22 cellular contexts compared by ENCODE assay signal in the genomic region with DNA sequence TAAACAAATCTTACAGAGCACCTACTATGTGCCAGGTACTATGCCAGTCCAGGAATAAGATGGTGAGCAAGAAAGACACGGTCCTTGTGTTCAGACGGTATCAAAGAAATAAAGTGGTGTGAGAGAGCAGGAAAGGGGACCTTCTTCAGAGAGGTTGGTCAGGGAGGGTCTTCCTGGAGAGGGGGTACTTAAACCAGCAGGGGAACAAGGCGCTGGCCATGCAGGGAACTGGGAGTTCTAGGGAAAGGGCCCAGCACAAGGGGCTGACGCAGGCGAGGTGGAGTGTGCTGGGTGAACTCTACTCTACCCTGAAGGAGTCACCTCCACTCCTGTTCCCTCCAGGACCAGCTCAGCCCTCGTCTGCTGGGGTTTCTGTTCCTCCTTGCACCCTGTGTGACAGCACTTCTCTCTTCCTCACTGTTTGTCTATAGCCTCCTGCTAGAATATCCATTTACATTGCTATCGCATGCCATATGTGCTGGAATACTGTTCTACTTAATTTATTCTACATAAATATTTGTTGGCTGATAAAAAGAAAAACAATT.
DNase-seq lines count a peak whose midpoint lies in the region; ATAC-seq and TF ChIP-seq lines count a peak whose summit lies in the region.
"Had no signal": no experiment of that assay in that cellular context is flagged by ENCODE, and none has a peak within 500 bp of the region (broad histone marks: within the 10 kb centered on the region; RNA-seq: fewer than 3 reads in every experiment).

No MANE protein-coding gene starts in this region.

- no peak overlapping the region for H3K9ac ChIP-seq in IMR-90 (ENCODE audit: low read depth, low read length)
- H3K9ac ChIP-seq in neuronal stem cell (ENCODE audit: low read depth, low read length, poor library complexity), result no peak overlapping the region
- no peak overlapping the region for H3K9ac ChIP-seq in Karpas-422 (ENCODE audit: low read length)

- H3K27me3 ChIP-seq in IMR-90 (ENCODE audit: control insufficient read depth, insufficient read depth, low read length) (no peaks in the 10 kb centered on the region; the same call in 1 of the 2 replicates), neuronal stem cell (ENCODE audit: control insufficient read depth in 3 of 3, insufficient read depth in 3 of 3, low read depth in 1 of 3, low read length in 3 of 3) (no peaks in the 10 kb centered on the region), Karpas-422 (ENCODE audit: low read length) (no peaks in the 10 kb centered on the region)
- H3K27me3 ChIP-seq: testis had no signal

- no peak for TF ChIP-seq RAD21 in IMR-90 (IDR thresholded peaks at IDR 0.05; ENCODE audit: low read length)

- intact Hi-C loops in CD14-positive monocyte (cut with micrococcal nuclease) (no loop called here), IMR-90 (cut with micrococcal nuclease) (loop anchor here (5.0 to 10.0 kb wide), 2 partner anchors 209 to 1524 kb away; a partner anchor contains a TSS)

- BruUV-seq in IMR-90 (replicated peaks; lab: Mats Ljungman, UMichigan), result no TSS peak

- 50% methylated on average over 2 of the region's 7 CpGs; no CpG with 5 or more reads in 1 of the 2 experiments for WGBS in IMR-90 (ENCODE audit: extremely low coverage in 2 of 2, insufficient read length in 1 of 2), 2 experiments
- WGBS in neuronal stem cell (ENCODE audit: extremely low coverage in 2 of 2, insufficient read length in 2 of 2, insufficient replicate concordance in 1 of 2), 2 donors, result no CpG with 5 or more reads among the region's 7 CpGs

- H3K27ac Mint-ChIP-seq in CD14-positive monocyte, result peak overlapping the region in 4 of 7 donors; percentile 12 to 86 (median 66)
- H3K27ac Mint-ChIP-seq: activated CD4-positive, alpha-beta T cell treated with anti-CD3 and anti-CD28 coated beads, Interleukin-2, amount 10 ng/mL, durations not matched to agents 24 days and 14 days; activated naive CD8-positive, alpha-beta T cell treated with anti-CD3 and anti-CD28 coated beads, Interleukin-2, amount 50 U/mL, for 24 hours; H9 had no signal

- H4K91ac ChIP-seq in IMR-90 (ENCODE audit: insufficient read depth, low read depth, low read length), result 0 out of 2 replicates have a peak overlapping the region, but pooled peaks have one; percentile 45
- no peak overlapping the region for H4K91ac ChIP-seq in neuronal stem cell (ENCODE audit: low read depth, low read length, poor library complexity)

- H3K9me2 ChIP-seq in Karpas-422 (replicated peaks; ENCODE audit: insufficient read depth, low read length), result no peaks in the 10 kb centered on the region

- POLR2A ChIA-PET in IMR-90 (lab: Charles Lee; ENCODE audit: unreplicated experiment), result no interaction called here

- H3K4me3 ChIP-seq in IMR-90 (ENCODE audit: insufficient read depth, low read depth, low read length), result no peak overlapping the region
- no peak overlapping the region for H3K4me3 ChIP-seq in choroid plexus epithelial cell (ENCODE audit: low read depth, low read length)
- no peak overlapping the region for H3K4me3 ChIP-seq in neuronal stem cell (ENCODE audit: low read length in 2 of 2)
- H3K4me3 ChIP-seq in Karpas-422 (ENCODE audit: low read length), result no peak overlapping the region
- H3K4me3 ChIP-seq: coronary artery, left ventricle myocardium inferior, mucosa of descending colon, testis had no signal

- no peak overlapping the region for H2BK12ac ChIP-seq in neuronal stem cell (ENCODE audit: low read length)

- H3K18ac ChIP-seq in IMR-90 (ENCODE audit: low read depth, low read length) (peak overlapping the region; percentile 88), neuronal stem cell (ENCODE audit: low read length) (peak overlapping the region; percentile 2)

- CTCF ChIA-PET in IMR-90 (lab: Yijun Ruan, JAX), result interaction anchor here (0.6 to 1.0 kb wide), 2 partner anchors 8 to 210 kb away, joined by 3 read pairs; no protein-coding TSS in a partner anchor

- in situ Hi-C loops in IMR-90 (cut with MboI; ENCODE audit: low sequenced_read_pairs), result no loop called here

- H4K8ac ChIP-seq in IMR-90 (ENCODE audit: low read depth in 2 of 2, low read length in 2 of 2) (no peak overlapping the region; a peak in 1 of 4 replicates), neuronal stem cell (ENCODE audit: low read depth, low read length) (no peak overlapping the region)

- H2BK20ac ChIP-seq in IMR-90 (ENCODE audit: low read depth, low read length), result peak overlapping the region; percentile 65; the same call in 1 of the 2 replicates

- no peak for TF ChIP-seq CTCF in CD14-positive monocyte (IDR thresholded peaks at IDR 0.05)
- TF ChIP-seq CTCF in IMR-90 (conservative IDR thresholded peaks at IDR 0.05; ENCODE audit: low read depth, low read length), result no peak
- no peak for TF ChIP-seq CTCF in choroid plexus epithelial cell (conservative IDR thresholded peaks at IDR 0.05; ENCODE audit: low read depth, low read length)

- H3K4ac ChIP-seq in IMR-90 (ENCODE audit: low read depth, low read length) (peak overlapping the region; percentile 58), neuronal stem cell (ENCODE audit: low read length) (no peak overlapping the region)

- no peaks in the 10 kb centered on the region for H3K27me3 Mint-ChIP-seq in CD14-positive monocyte (ENCODE audit: low read depth in 3 of 3)
- H3K27me3 Mint-ChIP-seq: activated CD4-positive, alpha-beta T cell treated with anti-CD3 and anti-CD28 coated beads, Interleukin-2, amount 10 ng/mL, durations not matched to agents 24 days and 14 days; activated naive CD8-positive, alpha-beta T cell treated with anti-CD3 and anti-CD28 coated beads, Interleukin-2, amount 50 U/mL, for 24 hours had no signal

- H4K5ac ChIP-seq in IMR-90 (ENCODE audit: low read depth, low read length), result peak overlapping the region; percentile 52

- H3K79me2 ChIP-seq in Karpas-422 (ENCODE audit: low read length), result no peaks in the 10 kb centered on the region

- H3K4me1 ChIP-seq in IMR-90 (ENCODE audit: control insufficient read depth, insufficient read depth, low read length) (peaks cover 16% of the 10 kb centered on the region), neuronal stem cell (ENCODE audit: control insufficient read depth in 2 of 2, insufficient read depth in 1 of 2, low read depth in 1 of 2, low read length in 2 of 2) (peaks cover 12 to 16% of the 10 kb centered on the region in 2 donors), Karpas-422 (ENCODE audit: low read length) (no peaks in the 10 kb centered on the region)
- H3K4me1 ChIP-seq: left ventricle myocardium inferior, testis had no signal

- DNase-seq in CD14-positive monocyte (ENCODE audit: low spot score) (no peak), IMR-90 (no peak), choroid plexus epithelial cell (ENCODE audit: low read depth) (peak; percentile 11), neuronal stem cell (ENCODE audit: low spot score) (no peak), NCI-H2196 (lab: John Stamatoyannopoulos, UW; ENCODE audit: unreplicated experiment) (no peak), Karpas-422 (no peak)
- DNase-seq: activated CD4-positive, alpha-beta T cell treated with anti-CD3 and anti-CD28 coated beads, Interleukin-2, amount 10 ng/mL, durations not matched to agents 24 days and 14 days; activated effector memory CD4-positive, alpha-beta T cell treated with Interleukin-2 at 50 U/mL for 16 hours; activated naive CD8-positive, alpha-beta T cell treated with anti-CD3 and anti-CD28 coated beads, Interleukin-2, amount 50 U/mL, for 24 hours; DND-41; H9; KG1; left ventricle myocardium inferior; mucosa of descending colon; NCI-H1105 treated with DMSO at 0.1 percent for 48 hours; NCI-H2081 treated with DMSO at 0.1 percent for 48 hours; NCI-H524 treated with DMSO at 0.1 percent for 48 hours; SHP77; testis had no signal

- H3K79me1 ChIP-seq in IMR-90 (ENCODE audit: low read depth in 1 of 2, low read length in 2 of 2) (no peaks in the 10 kb centered on the region), neuronal stem cell (ENCODE audit: low read depth, low read length) (no peaks in the 10 kb centered on the region)

- no peak overlapping the region for H3K4me3 Mint-ChIP-seq in CD14-positive monocyte
- H3K4me3 Mint-ChIP-seq: activated CD4-positive, alpha-beta T cell treated with anti-CD3 and anti-CD28 coated beads, Interleukin-2, amount 10 ng/mL, durations not matched to agents 24 days and 14 days; activated naive CD8-positive, alpha-beta T cell treated with anti-CD3 and anti-CD28 coated beads, Interleukin-2, amount 50 U/mL, for 24 hours; brain; H9 had no signal

- dilution Hi-C loops in IMR-90 (cut with HindIII; ENCODE audit: low sequenced_read_pairs, unreplicated experiment), result no loop called here

- H3K4me2 ChIP-seq in IMR-90 (ENCODE audit: low read depth, low read length) (peak overlapping the region; percentile 50), neuronal stem cell (ENCODE audit: insufficient read depth, low read length, poor library complexity, severe bottlenecking) (no peak overlapping the region), Karpas-422 (ENCODE audit: low read depth, low read length, poor library complexity, severe bottlenecking) (no peak overlapping the region)

- H3K14ac ChIP-seq in IMR-90 (replicated peaks; ENCODE audit: low read depth, low read length) (no peak overlapping the region), neuronal stem cell (ENCODE audit: low read length) (peak overlapping the region; percentile 11)

- H2AK5ac ChIP-seq in IMR-90 (ENCODE audit: low read depth, low read length), result peak overlapping the region; percentile 22; the same call in 1 of the 2 replicates
- H2AK5ac ChIP-seq in neuronal stem cell (ENCODE audit: low read depth, low read length), result no peak overlapping the region

- H2AK9ac ChIP-seq in IMR-90 (replicated peaks; ENCODE audit: low read depth, low read length, poor library complexity), result no peak overlapping the region

- H3K27ac ChIP-seq in IMR-90 (ENCODE audit: insufficient read depth, low read length) (peak overlapping the region; percentile 76; the same call in 1 of the 2 replicates), neuronal stem cell (replicated peaks; ENCODE audit: low read length) (no peak overlapping the region), Karpas-422 (ENCODE audit: low read length) (no peak overlapping the region)
- H3K27ac ChIP-seq: coronary artery, left ventricle myocardium inferior, testis had no signal

- TF ChIP-seq POLR2A in IMR-90 (IDR thresholded peaks at IDR 0.05; ENCODE audit: low read depth, low read length), result no peak

- H2BK120ac ChIP-seq in IMR-90 (ENCODE audit: low read depth, low read length) (peak overlapping the region; percentile 68), neuronal stem cell (ENCODE audit: low read depth, low read length) (no peak overlapping the region)

- H3K23ac ChIP-seq in IMR-90 (ENCODE audit: low read depth, low read length) (no peak overlapping the region), neuronal stem cell (ENCODE audit: low read depth, low read length, poor library complexity) (no peak overlapping the region)

- peaks cover 3% of the 10 kb centered on the region; the same call in 1 of the 2 replicates for H3K9me1 ChIP-seq in IMR-90 (ENCODE audit: insufficient read depth, low read length)

- H2BK15ac ChIP-seq in IMR-90 (ENCODE audit: low read depth, low read length), result peak overlapping the region; percentile 20; the same call in 1 of the 3 replicates
- H2BK15ac ChIP-seq in neuronal stem cell (ENCODE audit: low read length), result no peak overlapping the region

- peaks cover 0 to 2% (median 0%) of the 10 kb centered on the region in 7 donors for H3K9me3 Mint-ChIP-seq in CD14-positive monocyte
- H3K9me3 Mint-ChIP-seq: activated naive CD8-positive, alpha-beta T cell treated with anti-CD3 and anti-CD28 coated beads, Interleukin-2, amount 50 U/mL, for 24 hours; brain; H9 had no signal

- H3K56ac ChIP-seq in IMR-90 (ENCODE audit: extremely low read depth, insufficient read depth, low read length), result no peak overlapping the region

- ATAC-seq in IMR-90 (ENCODE audit: low read depth) (peak; percentile 46), GM18909 (IDR thresholded peaks at IDR 0.05; ENCODE audit: poor library complexity, unreplicated experiment) (no peak)
- ATAC-seq: activated naive CD8-positive, alpha-beta T cell treated with anti-CD3 and anti-CD28 coated beads, Interleukin-2, amount 50 U/mL, for 24 hours had no signal

- H3K4me1 Mint-ChIP-seq in CD14-positive monocyte, result peaks cover 19% of the 10 kb centered on the region

- H3K9me3 ChIP-seq in IMR-90 (ENCODE audit: control insufficient read depth, insufficient read depth, low read length) (no peaks in the 10 kb centered on the region), neuronal stem cell (replicated peaks in 1 of 2; ENCODE audit: control insufficient read depth in 2 of 2, insufficient read depth in 1 of 2, low read depth in 1 of 2, low read length in 2 of 2) (no peaks in the 10 kb centered on the region), Karpas-422 (ENCODE audit: low read length) (no peaks in the 10 kb centered on the region)
- H3K9me3 ChIP-seq: left ventricle myocardium inferior, mucosa of descending colon, testis had no signal

- H2BK5ac ChIP-seq in IMR-90 (ENCODE audit: low read depth, low read length, poor library complexity, severe bottlenecking) (peak overlapping the region; percentile 60), neuronal stem cell (ENCODE audit: low read length) (no peak overlapping the region)

- peaks cover 83 to 99% of the 10 kb centered on the region in 2 donors for H3K36me3 Mint-ChIP-seq in CD14-positive monocyte
- H3K36me3 Mint-ChIP-seq: brain had no signal

- H4K20me1 ChIP-seq in IMR-90 (ENCODE audit: insufficient read depth, low read length) (no peaks in the 10 kb centered on the region), Karpas-422 (ENCODE audit: insufficient read depth, low read depth, low read length) (no peaks in the 10 kb centered on the region)

- H3K36me3 ChIP-seq in IMR-90 (ENCODE audit: control insufficient read depth, insufficient read depth, low read length) (no peaks in the 10 kb centered on the region), neuronal stem cell (replicated peaks in 1 of 2; ENCODE audit: control insufficient read depth in 2 of 2, insufficient read depth in 2 of 2, low read length in 2 of 2) (no peaks in the 10 kb centered on the region), Karpas-422 (ENCODE audit: insufficient read depth, low read length) (no peaks in the 10 kb centered on the region)
- H3K36me3 ChIP-seq: left ventricle myocardium inferior had no signal

- H2AFZ ChIP-seq in IMR-90 (replicated peaks; ENCODE audit: low read length, poor library complexity) (no peak overlapping the region), neuronal stem cell (ENCODE audit: low read length) (no peak overlapping the region), Karpas-422 (ENCODE audit: low read length) (no peak overlapping the region)
